ENCODE assay signal across 25 cellular contexts in the genomic region with DNA sequence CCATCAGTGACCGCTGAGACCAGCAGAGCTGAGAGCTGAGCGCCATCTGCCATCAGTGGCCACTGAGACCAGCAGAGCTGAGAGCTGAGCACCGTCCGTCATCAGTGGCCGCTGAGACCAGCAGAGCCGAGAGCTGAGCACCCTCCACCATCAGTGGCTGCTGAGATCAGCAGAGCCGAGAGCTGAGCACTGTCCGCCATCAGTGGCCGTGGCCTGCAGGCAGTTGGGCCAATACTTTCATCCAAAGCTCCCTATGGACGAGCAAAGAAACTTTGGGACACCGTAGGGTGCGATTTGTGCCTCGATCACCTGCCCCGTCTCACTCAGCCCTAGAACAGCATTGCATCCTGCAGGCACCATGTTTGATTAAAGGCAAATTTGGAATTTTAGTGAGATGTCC.
"Had no signal": no experiment of that assay in that cellular context is flagged by ENCODE, and none has a peak within 500 bp of the region (broad histone marks: within the 10 kb centered on the region; RNA-seq: fewer than 3 reads in every experiment).

No MANE protein-coding gene starts in this region.

- H3K36me3 ChIP-seq: left lung, lower lobe of right lung, neutrophil, pancreas, right atrium auricular region, right lobe of liver, tibial nerve, vagina had no signal

- H3K27ac ChIP-seq: left lung, lower lobe of right lung, neutrophil, pancreas, psoas muscle, right atrium auricular region, right lobe of liver, skin epidermis, tibial nerve, vagina had no signal

- H3K9me3 Mint-ChIP-seq: immature natural killer cell; naive thymus-derived CD8-positive, alpha-beta T cell; nephron; neural crest cell; stimulated activated memory B cell treated with anti-CD40 and anti-IgM and Interleukin-4, amounts not matched to agents 10 μg/mL and 1 μg/mL and 100 μg/mL, for 72 hours; stimulated activated naive CD8-positive, alpha-beta T cell treated with anti-CD3 and anti-CD28 coated beads, Interleukin-15, amount 100 ng/mL, for 72 hours; type B pancreatic cell had no signal

- ATAC-seq: left colon; left lung; lower lobe of right lung; naive thymus-derived CD8-positive, alpha-beta T cell; pancreas; psoas muscle; right lobe of liver; stimulated activated memory B cell treated with anti-CD40 and anti-IgM and Interleukin-4, amounts not matched to agents 10 μg/mL and 1 μg/mL and 100 μg/mL, for 72 hours; stimulated activated naive CD8-positive, alpha-beta T cell treated with anti-CD3 and anti-CD28 coated beads, Interleukin-15, amount 100 ng/mL, for 72 hours had no signal

- H3K4me3 ChIP-seq: left lung, lower lobe of right lung, pancreas, psoas muscle, right atrium auricular region, right lobe of liver, skin epidermis, tibial nerve, vagina had no signal

- H3K27me3 Mint-ChIP-seq: stimulated activated memory B cell treated with anti-CD40 and anti-IgM and Interleukin-4, amounts not matched to agents 10 μg/mL and 1 μg/mL and 100 μg/mL, for 72 hours; stimulated activated naive CD8-positive, alpha-beta T cell treated with anti-CD3 and anti-CD28 coated beads, Interleukin-15, amount 100 ng/mL, for 72 hours; type B pancreatic cell had no signal

- H3K9me3 ChIP-seq: left lung, lower lobe of right lung, neutrophil, pancreas, psoas muscle, right atrium auricular region, right lobe of liver, tibial nerve, vagina had no signal

- H3K4me1 ChIP-seq: left lung, lower lobe of right lung, pancreas, psoas muscle, right atrium auricular region, right lobe of liver, tibial nerve, vagina had no signal

- H3K27ac Mint-ChIP-seq: immature natural killer cell; nephron; stimulated activated memory B cell treated with anti-CD40 and anti-IgM and Interleukin-4, amounts not matched to agents 10 μg/mL and 1 μg/mL and 100 μg/mL, for 72 hours; stimulated activated naive CD8-positive, alpha-beta T cell treated with anti-CD3 and anti-CD28 coated beads, Interleukin-15, amount 100 ng/mL, for 72 hours; type B pancreatic cell had no signal

- H3K4me3 Mint-ChIP-seq: immature natural killer cell; naive thymus-derived CD8-positive, alpha-beta T cell; nephron; stimulated activated memory B cell treated with anti-CD40 and anti-IgM and Interleukin-4, amounts not matched to agents 10 μg/mL and 1 μg/mL and 100 μg/mL, for 72 hours; stimulated activated naive CD8-positive, alpha-beta T cell treated with anti-CD3 and anti-CD28 coated beads, Interleukin-15, amount 100 ng/mL, for 72 hours; type B pancreatic cell had no signal

- H3K36me3 Mint-ChIP-seq: immature natural killer cell; naive thymus-derived CD8-positive, alpha-beta T cell; stimulated activated memory B cell treated with anti-CD40 and anti-IgM and Interleukin-4, amounts not matched to agents 10 μg/mL and 1 μg/mL and 100 μg/mL, for 72 hours; type B pancreatic cell had no signal

- DNase-seq: hippocampal formation; immature natural killer cell; kidney; left colon; mammary epithelial cell; mesenchymal stem cell; pancreas; right lobe of liver; stimulated activated CD4-positive, alpha-beta T cell treated with anti-CD3 and anti-CD28 coated beads, Interleukin-4, amount 100 ng/mL, for 24 hours; stimulated activated naive CD4-positive, alpha-beta T cell treated with Interleukin-2 at 50 U/mL for 16 hours; stimulated activated naive CD8-positive, alpha-beta T cell treated with anti-CD3 and anti-CD28 coated beads, Interleukin-15, amount 100 ng/mL, for 72 hours; substantia nigra had no signal

- H3K4me1 Mint-ChIP-seq: immature natural killer cell; stimulated activated memory B cell treated with anti-CD40 and anti-IgM and Interleukin-4, amounts not matched to agents 10 μg/mL and 1 μg/mL and 100 μg/mL, for 72 hours had no signal

- H3K27me3 ChIP-seq: pancreas, right atrium auricular region, right lobe of liver, tibial nerve, vagina had no signal
